Comparison of ENCODE assay signal across 8 cellular contexts in the genomic region with DNA sequence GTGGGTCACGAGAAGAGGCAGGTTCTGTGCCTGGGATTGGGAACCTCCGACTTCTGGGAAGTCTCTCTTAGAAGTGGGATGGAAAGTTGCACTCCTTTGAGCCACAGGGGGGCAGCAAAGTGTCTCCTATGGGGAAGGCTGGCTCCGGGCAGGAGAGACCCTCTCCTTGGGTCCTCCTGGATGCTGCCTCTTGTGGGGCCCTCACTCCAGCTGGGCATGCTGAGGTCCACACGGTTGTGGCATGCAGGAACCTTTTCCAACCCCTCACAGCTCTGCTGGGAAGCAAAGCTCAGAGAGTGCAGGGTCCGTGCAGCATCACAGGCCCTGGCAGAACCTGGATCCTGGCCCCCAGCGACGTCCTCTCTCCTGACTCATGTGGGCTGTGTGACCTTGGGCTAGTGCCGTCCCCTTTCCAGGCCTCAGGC. TPM values are rescaled to one million over a fixed set of nuclear protein-coding genes. Genes with fewer than 3 reads are reported as not detected.
DNase-seq lines count a peak whose midpoint lies in the region; ATAC-seq and TF ChIP-seq lines count a peak whose summit lies in the region.

No MANE protein-coding gene starts in this region.

- no peak for TF ChIP-seq POLR2A in uterus (IDR thresholded peaks at IDR 0.05)

- intact Hi-C loops in Right ventricle myocardium inferior (cut with DNase I) = no loop called here
- intact Hi-C loops in uterus (cut with DNase I; ENCODE audit: low total_unique reads) = no loop called here

- H3K4me1 ChIP-seq in cardiac muscle cell (ENCODE audit: low read depth) (no peaks in the 10 kb centered on the region), uterus (no peaks in the 10 kb centered on the region)

- H3K36me3 ChIP-seq in cardiac muscle cell (no peaks in the 10 kb centered on the region), uterus (no peaks in the 10 kb centered on the region)

- H3K27ac ChIP-seq in cardiac muscle cell (no peak overlapping the region), uterus (no peak overlapping the region)

- H3K4me3 ChIP-seq in cardiac muscle cell = no peak overlapping the region
- no peak overlapping the region for H3K4me3 ChIP-seq in cardiac fibroblast (replicated peaks in 1 of 2; ENCODE audit: low read depth in 2 of 2, low read length in 2 of 2)
- H3K4me3 ChIP-seq in uterus = no peak overlapping the region

- ATAC-seq in Right ventricle myocardium inferior = no peak
- no peak for ATAC-seq in HG03280 (IDR thresholded peaks at IDR 0.05; ENCODE audit: unreplicated experiment)

- no peaks in the 10 kb centered on the region for H3K9me3 ChIP-seq in cardiac muscle cell (ENCODE audit: low read depth)
- no peaks in the 10 kb centered on the region for H3K9me3 ChIP-seq in uterus

- peaks cover 53% of the 10 kb centered on the region for H3K27me3 ChIP-seq in cardiac muscle cell
- H3K27me3 ChIP-seq in uterus = no peaks in the 10 kb centered on the region

- DNase-seq in cardiac muscle cell (ENCODE audit: low read depth in 1 of 2, low spot score in 1 of 2) (peak; percentile 52 to 83), Right ventricle myocardium inferior (ENCODE audit: missing footprints) (no peak), NCI-H2227 (lab: John Stamatoyannopoulos, UW; ENCODE audit: unreplicated experiment) (peak; percentile 78), cardiac fibroblast (ENCODE audit: low read depth in 2 of 2) (peak; percentile 43 to 56), midbrain (lab: John Stamatoyannopoulos, UW) (peak; percentile 21), NCI-H1048 (lab: John Stamatoyannopoulos, UW) (no peak), uterus (no peak)

- TF ChIP-seq CTCF in cardiac muscle cell (IDR thresholded peaks at IDR 0.05; ENCODE audit: low read depth, low read length) (peak; percentile 83), cardiac fibroblast (IDR thresholded peaks at IDR 0.05; ENCODE audit: low read depth, low read length) (peak; percentile 77), uterus (IDR thresholded peaks at IDR 0.05) (peak in 1 of 4 experiments; percentile 25)

RNA-seq across cellular contexts. Expression of gene SDSL, which starts 17.4 kb away (rescaled TPM):
- 4.5 and 14.6 TPM in 2 replicates for total RNA-seq in cardiac muscle cell
- 13.2 and 23.1 TPM in 2 replicates for polyA plus RNA-seq in cardiac muscle cell
- total RNA-seq in Right ventricle myocardium inferior = 8.5 TPM
- total RNA-seq in uterus = 1 to 10 TPM in 1 of 4 donors, under 1 TPM in 2, not detected in 1; 0.26 to 3.0 (median 0.61) TPM

RNA-seq across cellular contexts. Expression of gene LHX5, which starts 32.1 kb away (rescaled TPM):
- total RNA-seq in cardiac muscle cell (not detected in 2 replicates), Right ventricle myocardium inferior (not detected), uterus (not detected)
- not detected in 2 replicates for polyA plus RNA-seq in cardiac muscle cell

RNA-seq across cellular contexts. Expression of gene SDS, which starts 35.9 kb away (rescaled TPM):
- total RNA-seq in cardiac muscle cell (not detected in 2 replicates), Right ventricle myocardium inferior (not detected), uterus (not detected)
- not detected in 2 replicates for polyA plus RNA-seq in cardiac muscle cell

Comparison
In these comparisons a context has a peak if more than half of its experiments do, and no peak if none do; other contexts are left out.
1. DNase-seq: peak in cardiac muscle cell (2 of 2), NCI-H2227 (single experiment), cardiac fibroblast (2 of 2) and midbrain (single experiment); none in Right ventricle myocardium inferior (single experiment), NCI-H1048 (single experiment) and uterus (0 of 2).